ENCODE assay signal across 14 cellular contexts in genomic region chr2:109264595-109265328, GRCh38.
DNase-seq lines count a peak whose midpoint lies in the region; ATAC-seq and TF ChIP-seq lines count a peak whose summit lies in the region.
"Had no signal": no experiment of that assay in that cellular context is flagged by ENCODE, and none has a peak within 500 bp of the region (broad histone marks: within the 10 kb centered on the region; RNA-seq: fewer than 3 reads in every experiment).

No MANE protein-coding gene starts in this region.

- H2BK15ac ChIP-seq in mesenchymal stem cell (ENCODE audit: low read depth, poor library complexity, severe bottlenecking): peak overlapping the region; percentile 82

- no peak overlapping the region for H2AK5ac ChIP-seq in mesenchymal stem cell (ENCODE audit: low read length, severe bottlenecking)

- no peak overlapping the region for H3K14ac ChIP-seq in mesenchymal stem cell (ENCODE audit: low read length in 2 of 2)

- H3K18ac ChIP-seq in mesenchymal stem cell (ENCODE audit: low read depth in 1 of 2, low read length in 2 of 2): peak overlapping the region; percentile 56 to 72

- H3K27me3 ChIP-seq in mesenchymal stem cell (ENCODE audit: control insufficient read depth in 1 of 2, insufficient read depth in 1 of 2, low read length in 2 of 2): peaks cover 0 to 9% of the 10 kb centered on the region in 2 experiments
- H3K27me3 ChIP-seq: tibial nerve had no signal

- H3K4me3 ChIP-seq in HEK293 (ENCODE audit: low read depth, low read length) (no peak overlapping the region), cardiac fibroblast (replicated peaks in 1 of 2; ENCODE audit: low read depth in 2 of 2, low read length in 2 of 2) (no peak overlapping the region), mesenchymal stem cell (ENCODE audit: insufficient read depth in 1 of 2, low read depth in 1 of 2, low read length in 2 of 2) (no peak overlapping the region)
- H3K4me3 ChIP-seq: tibial nerve had no signal

- DNase-seq in A172 (ENCODE audit: low spot score) (peak; percentile 27), cardiac fibroblast (ENCODE audit: low read depth in 2 of 2) (peak; percentile 38 to 88), mesenchymal stem cell (peak; percentile 75), hippocampal formation (lab: John Stamatoyannopoulos, UW) (no peak), NCI-H748 (lab: John Stamatoyannopoulos, UW; ENCODE audit: unreplicated experiment) (no peak)
- DNase-seq: effector CD4-positive, alpha-beta T cell; GDM1; hypothalamus; NCI-H1105 treated with DMSO at 0.1 percent for 48 hours; retina had no signal

- no peak overlapping the region for H3K9ac ChIP-seq in mesenchymal stem cell (ENCODE audit: low read length)

- no peaks in the 10 kb centered on the region for H3K36me3 ChIP-seq in HEK293 (ENCODE audit: control insufficient read depth in 2 of 2, insufficient read depth in 1 of 2, low read length in 2 of 2)
- no peaks in the 10 kb centered on the region for H3K36me3 ChIP-seq in mesenchymal stem cell (ENCODE audit: control insufficient read depth in 1 of 2, insufficient read depth in 2 of 2, low read depth in 1 of 2, low read length in 2 of 2)
- H3K36me3 ChIP-seq: tibial nerve had no signal

- no peak overlapping the region for H3K23ac ChIP-seq in mesenchymal stem cell (ENCODE audit: low read length in 2 of 2)

- no peak overlapping the region for H4K91ac ChIP-seq in mesenchymal stem cell (ENCODE audit: low read length)

- peaks cover 32% of the 10 kb centered on the region for H3K79me1 ChIP-seq in mesenchymal stem cell (replicated peaks; ENCODE audit: low read length, poor library complexity, severe bottlenecking)

- ATAC-seq in HG03139 (IDR thresholded peaks at IDR 0.05; ENCODE audit: unreplicated experiment) (no peak), SK-N-SH treated with all-trans-retinoic acid at 6 μM for 48 hours (no peak)

- no peak overlapping the region for H2AFZ ChIP-seq in mesenchymal stem cell (ENCODE audit: low read depth, low read length)

- peak overlapping the region in 1 of 2 experiments; percentile 45 for H2BK12ac ChIP-seq in mesenchymal stem cell (ENCODE audit: low read length in 2 of 2)

- H3K9me3 ChIP-seq in HEK293 (ENCODE audit: control insufficient read depth, insufficient read depth, low read depth, low read length) (no peaks in the 10 kb centered on the region), mesenchymal stem cell (ENCODE audit: control insufficient read depth, low read length) (no peaks in the 10 kb centered on the region)
- H3K9me3 ChIP-seq: tibial nerve had no signal

- no peak overlapping the region for H4K8ac ChIP-seq in mesenchymal stem cell (ENCODE audit: low read length)

- no peak overlapping the region for H3K4me2 ChIP-seq in mesenchymal stem cell (ENCODE audit: low read length, poor library complexity, severe bottlenecking)

- TF ChIP-seq CTCF in HEK293 (tag by site-specific recombination; IDR thresholded peaks at IDR 0.05): no peak
- no peak for TF ChIP-seq CTCF in cardiac fibroblast (IDR thresholded peaks at IDR 0.05; ENCODE audit: low read depth, low read length)

- 80% methylated on average over 9 of the region's 12 CpGs for WGBS in mesenchymal stem cell

- POLR2A ChIA-PET in HEK293 (lab: Yijun Ruan, JAX): no interaction called here

- H2BK5ac ChIP-seq in mesenchymal stem cell (ENCODE audit: low read depth, low read length, poor library complexity, severe bottlenecking): no peak overlapping the region

- peaks cover 14% of the 10 kb centered on the region for H3K4me1 ChIP-seq in HEK293 (ENCODE audit: control insufficient read depth, insufficient read depth, low read length)
- H3K4me1 ChIP-seq in mesenchymal stem cell (ENCODE audit: control insufficient read depth, insufficient read depth, low read depth, low read length): peaks cover 13% of the 10 kb centered on the region

- H2BK120ac ChIP-seq in mesenchymal stem cell (ENCODE audit: low read depth, low read length): no peak overlapping the region

- no peak overlapping the region; the same call in 1 of the 2 replicates for H3K27ac ChIP-seq in HEK293 (ENCODE audit: extremely low read depth, low read depth, low read length)
- no peak overlapping the region for H3K27ac ChIP-seq in mesenchymal stem cell (ENCODE audit: low read length, poor library complexity, severe bottlenecking)
- H3K27ac ChIP-seq: tibial nerve had no signal

- CTCF ChIA-PET in HEK293 (lab: Yijun Ruan, JAX): interaction anchor here (1.0 kb wide), 1 partner anchor 19 kb away, joined by 5 read pairs; no protein-coding TSS in a partner anchor

- peak overlapping the region in 1 of 2 experiments; percentile 44 for H3K4ac ChIP-seq in mesenchymal stem cell (ENCODE audit: low read depth in 1 of 2, low read length in 2 of 2)

TF ChIP-seq in HEK293, 187 proteins besides CTCF, POLR2A, EP300 and RAD21:
- TF ChIP-seq ZNF341 (tag by site-specific recombination; IDR thresholded peaks at IDR 0.05; ENCODE audit: low read depth): 0 out of 2 replicates have a peak, but pooled peaks have one; percentile 32
- peak; percentile 73 for TF ChIP-seq EGR2 (tag by site-specific recombination; IDR thresholded peaks at IDR 0.05; ENCODE audit: low read depth)
- TF ChIP-seq ZFHX2 (tag by site-specific recombination; conservative IDR thresholded peaks at IDR 0.05): peak; percentile 80
- TF ChIP-seq ZNF155 (tag by site-specific recombination; IDR thresholded peaks at IDR 0.05): no peak
- TF ChIP-seq ZFP3 (tag by site-specific recombination; IDR thresholded peaks at IDR 0.05; ENCODE audit: low read depth): no peak
- no peak for TF ChIP-seq ZNF146 (tag by site-specific recombination; IDR thresholded peaks at IDR 0.05)
- TF ChIP-seq ZNF266 (tag by site-specific recombination; IDR thresholded peaks at IDR 0.05; ENCODE audit: low read depth): no peak
- peak; percentile 29; the same call in 1 of the 2 replicates for TF ChIP-seq ZIC2 (tag by site-specific recombination; IDR thresholded peaks at IDR 0.05)

TF ChIP-seq in SK-N-SH treated with all-trans-retinoic acid at 6 μM for 48 hours, 23 proteins besides CTCF, POLR2A, EP300 and RAD21:
- TF ChIP-seq OSR1 (CRISPR knock-in tag; IDR thresholded peaks at IDR 0.05) (no peak), ZFP30 (CRISPR knock-in tag; IDR thresholded peaks at IDR 0.05) (no peak), POU6F1 (CRISPR knock-in tag; IDR thresholded peaks at IDR 0.05; ENCODE audit: borderline replicate concordance, low read depth) (no peak), ZFP3 (CRISPR knock-in tag; IDR thresholded peaks at IDR 0.05) (no peak), CSRNP3 (CRISPR knock-in tag; IDR thresholded peaks at IDR 0.05) (no peak), ZNF565 (CRISPR knock-in tag; conservative IDR thresholded peaks at IDR 0.05; ENCODE audit: low read depth) (no peak), CSDC2 (CRISPR knock-in tag; IDR thresholded peaks at IDR 0.05) (no peak), TCF4 (CRISPR knock-in tag; IDR thresholded peaks at IDR 0.05; ENCODE audit: borderline replicate concordance) (no peak), PATZ1 (CRISPR knock-in tag; IDR thresholded peaks at IDR 0.05; ENCODE audit: borderline replicate concordance) (no peak), ZNF8 (CRISPR knock-in tag; IDR thresholded peaks at IDR 0.05) (no peak), PPARA (CRISPR knock-in tag; IDR thresholded peaks at IDR 0.05; ENCODE audit: borderline replicate concordance) (no peak), ESRRG (CRISPR knock-in tag; IDR thresholded peaks at IDR 0.05) (no peak), BACH2 (CRISPR knock-in tag; IDR thresholded peaks at IDR 0.05; ENCODE audit: borderline replicate concordance) (no peak), ARNTL (CRISPR knock-in tag; IDR thresholded peaks at IDR 0.05; ENCODE audit: borderline replicate concordance, low read depth) (no peak), ZC3H10 (CRISPR knock-in tag; IDR thresholded peaks at IDR 0.05) (no peak), TOX (CRISPR knock-in tag; IDR thresholded peaks at IDR 0.05; ENCODE audit: borderline replicate concordance) (no peak)
TF ChIP-seq in SK-N-SH treated with all-trans-retinoic acid at 6 μM for 48 hours: peak in this region for 0.

Comparison
In these comparisons a context has a peak if more than half of its experiments do, and no peak if none do; other contexts are left out.
1. DNase-seq: peak in A172 (single experiment), cardiac fibroblast (2 of 2) and mesenchymal stem cell (single experiment); none in hippocampal formation (0 of 2) and NCI-H748 (single experiment).